Comparison of ENCODE assay signal across 24 cellular contexts in genomic region chr5:166823360-166823759, GRCh38.
DNase-seq lines count a peak whose midpoint lies in the region; ATAC-seq and TF ChIP-seq lines count a peak whose summit lies in the region.
"Had no signal": no experiment of that assay in that cellular context is flagged by ENCODE, and none has a peak within 500 bp of the region (broad histone marks: within the 10 kb centered on the region; RNA-seq: fewer than 3 reads in every experiment).

No MANE protein-coding gene starts in this region.

- H3K27ac Mint-ChIP-seq in Caco-2 (ENCODE audit: unreplicated experiment), result peak overlapping the region; percentile 35
- peak overlapping the region; percentile 66 for H3K27ac Mint-ChIP-seq in Calu3 (ENCODE audit: unreplicated experiment)
- H3K27ac Mint-ChIP-seq: CD14-positive monocyte; CD4-positive, alpha-beta memory T cell; CD4-positive, CD25-positive, alpha-beta regulatory T cell; CD8-positive, alpha-beta memory T cell had no signal

- H3F3A ChIP-seq in GM23248 (ENCODE audit: insufficient read depth), result no peaks in the 10 kb centered on the region

- H3K36me3 Mint-ChIP-seq in Caco-2 (ENCODE audit: insufficient read depth, unreplicated experiment) (no peaks in the 10 kb centered on the region), Calu3 (ENCODE audit: insufficient read depth, unreplicated experiment) (no peaks in the 10 kb centered on the region)
- H3K36me3 Mint-ChIP-seq: CD14-positive monocyte; CD4-positive, alpha-beta memory T cell; CD4-positive, CD25-positive, alpha-beta regulatory T cell; CD8-positive, alpha-beta memory T cell had no signal

- DNase-seq in Caco-2 (peak in 1 of 2 experiments; percentile 12), Calu3 (peak; percentile 30), hepatocyte (ENCODE audit: low spot score) (peak; percentile 9), GM23248 (no peak), sciatic nerve (ENCODE audit: low spot score) (no peak)
- DNase-seq in stimulated activated CD4-positive, alpha-beta T cell treated with anti-CD3 and anti-CD28 coated beads, Interleukin-15, amount 100 ng/mL, for 24 hours, result no peak
- DNase-seq: 8988T; ACHN; BE2C; C1 segment of cervical spinal cord; CD4-positive, alpha-beta memory T cell; CD4-positive, CD25-positive, alpha-beta regulatory T cell; CD8-positive, alpha-beta memory T cell; COR-L47; DMS 273 treated with DMSO at 0.1 percent for 48 hours; DMS153; DMS53; DMS79; DND-41; EL; GDM1 had no signal

- BruUV-seq in Caco-2 (replicated peaks; lab: Mats Ljungman, UMichigan) (no TSS peak), Calu3 (replicated peaks; lab: Mats Ljungman, UMichigan) (no TSS peak)

- intact Hi-C loops in Caco-2 (cut with micrococcal nuclease; ENCODE audit: unreplicated experiment), result loop anchor here (1.0 kb wide), 1 partner anchor 226 kb away; no protein-coding TSS in a partner anchor
- intact Hi-C loops in Calu3 (cut with micrococcal nuclease; ENCODE audit: unreplicated experiment), result no loop called here
- intact Hi-C loops in sciatic nerve (cut with DNase I), result loop anchor here (5.0 kb wide), 1 partner anchor 1626 kb away; no protein-coding TSS in a partner anchor

- H3K4me3 ChIP-seq in Caco-2 (ENCODE audit: low read depth, low read length) (no peak overlapping the region), hepatocyte (no peak overlapping the region), GM23248 (no peak overlapping the region)
- H3K4me3 ChIP-seq: BLaER1, GM12878 had no signal

- no peaks in the 10 kb centered on the region for H3K9me3 Mint-ChIP-seq in Caco-2 (ENCODE audit: unreplicated experiment)
- no peaks in the 10 kb centered on the region for H3K9me3 Mint-ChIP-seq in Calu3 (ENCODE audit: low read depth, unreplicated experiment)

- H2AFZ ChIP-seq in hepatocyte (no peak overlapping the region), GM23248 (no peak overlapping the region)

- H3K9me2 ChIP-seq in hepatocyte (replicated peaks; ENCODE audit: insufficient read depth) (no peaks in the 10 kb centered on the region), GM23248 (ENCODE audit: insufficient read depth) (no peaks in the 10 kb centered on the region)

- H3K27me3 ChIP-seq in Caco-2 (replicated peaks; ENCODE audit: control insufficient read depth, insufficient read depth, low read length) (no peaks in the 10 kb centered on the region), hepatocyte (no peaks in the 10 kb centered on the region), GM23248 (replicated peaks; ENCODE audit: insufficient read depth) (no peaks in the 10 kb centered on the region)
- H3K27me3 ChIP-seq: BE2C, BLaER1 had no signal

- CTCF ChIA-PET in Caco-2 (lab: Charles Lee) (no interaction called here), Calu3 (lab: Charles Lee) (interaction anchor here (1.0 kb wide), 1 partner anchor 34 kb away, joined by 3 read pairs; no protein-coding TSS in a partner anchor)

- no peak overlapping the region for H3K9ac ChIP-seq in GM23248
- H3K9ac ChIP-seq: BLaER1 had no signal

- ATAC-seq in sciatic nerve, result no peak
- ATAC-seq: GM12878 had no signal

- no peaks in the 10 kb centered on the region for H3K79me2 ChIP-seq in hepatocyte
- no peaks in the 10 kb centered on the region for H3K79me2 ChIP-seq in GM23248 (ENCODE audit: insufficient read depth)

- 53% methylated on average over 1 of the region's 1 CpG for WGBS in hepatocyte (ENCODE audit: low lambda C conversion rate, missing lambda C conversion rate)
- WGBS in GM23248 (ENCODE audit: low coverage in 1 of 2, low lambda C conversion rate in 2 of 2, missing lambda C conversion rate in 2 of 2), 2 experiments, result 12 to 13% methylated on average over 1 of the region's 1 CpG

- H3K4me1 Mint-ChIP-seq in Caco-2 (ENCODE audit: low read depth, unreplicated experiment), result no peaks in the 10 kb centered on the region
- H3K4me1 Mint-ChIP-seq in Calu3 (ENCODE audit: low read depth, unreplicated experiment), result peaks cover 13% of the 10 kb centered on the region
- H3K4me1 Mint-ChIP-seq: CD14-positive monocyte; CD4-positive, alpha-beta memory T cell; CD4-positive, CD25-positive, alpha-beta regulatory T cell; CD8-positive, alpha-beta memory T cell had no signal

- H3K4me2 ChIP-seq in hepatocyte (no peak overlapping the region), GM23248 (ENCODE audit: unreplicated experiment) (no peak overlapping the region)
- H3K4me2 ChIP-seq: BLaER1 had no signal

- H3K9me3 ChIP-seq in Caco-2 (no peaks in the 10 kb centered on the region), hepatocyte (ENCODE audit: low read depth) (no peaks in the 10 kb centered on the region), GM23248 (ENCODE audit: low read depth) (no peaks in the 10 kb centered on the region)
- H3K9me3 ChIP-seq: BE2C, BLaER1 had no signal

- in situ Hi-C loops in GM23248 (cut with MboI), result no loop called here

- H3K4me3 Mint-ChIP-seq in Caco-2 (ENCODE audit: unreplicated experiment) (no peak overlapping the region), Calu3 (ENCODE audit: low read depth, unreplicated experiment) (no peak overlapping the region)
- H3K4me3 Mint-ChIP-seq: CD14-positive monocyte; CD4-positive, alpha-beta memory T cell; CD4-positive, CD25-positive, alpha-beta regulatory T cell; CD8-positive, alpha-beta memory T cell had no signal

- H3K27ac ChIP-seq in hepatocyte (no peak overlapping the region), GM23248 (no peak overlapping the region)
- H3K27ac ChIP-seq: BLaER1 had no signal

- no peaks in the 10 kb centered on the region for H3K27me3 Mint-ChIP-seq in Caco-2 (ENCODE audit: insufficient read depth, unreplicated experiment)
- no peaks in the 10 kb centered on the region for H3K27me3 Mint-ChIP-seq in Calu3 (ENCODE audit: unreplicated experiment)
- H3K27me3 Mint-ChIP-seq: CD4-positive, alpha-beta memory T cell; CD4-positive, CD25-positive, alpha-beta regulatory T cell; CD8-positive, alpha-beta memory T cell had no signal

- no peaks in the 10 kb centered on the region for H3K36me3 ChIP-seq in Caco-2 (ENCODE audit: control insufficient read depth, insufficient read depth, low read length)
- no peaks in the 10 kb centered on the region for H3K36me3 ChIP-seq in hepatocyte (replicated peaks; ENCODE audit: insufficient read depth, low read depth)
- H3K36me3 ChIP-seq in GM23248 (ENCODE audit: low read depth), result no peaks in the 10 kb centered on the region
- H3K36me3 ChIP-seq: BE2C, BLaER1 had no signal

- TF ChIP-seq CTCF in Caco-2 (IDR thresholded peaks at IDR 0.05; ENCODE audit: insufficient read depth in 1 of 2, low read depth in 1 of 2, low read length in 1 of 2, severe bottlenecking in 1 of 2, unreplicated experiment in 1 of 2), result no peak
- no peak for TF ChIP-seq CTCF in Calu3 (IDR thresholded peaks at IDR 0.05; ENCODE audit: unreplicated experiment)
- no peak for TF ChIP-seq CTCF in hepatocyte (IDR thresholded peaks at IDR 0.05; ENCODE audit: poor library complexity)

- H4K20me1 ChIP-seq in hepatocyte (ENCODE audit: insufficient read depth, poor library complexity, severe bottlenecking), result no peaks in the 10 kb centered on the region
- no peaks in the 10 kb centered on the region for H4K20me1 ChIP-seq in GM23248 (ENCODE audit: insufficient read depth)
- H4K20me1 ChIP-seq: BLaER1 had no signal

- POLR2A ChIA-PET in Caco-2 (lab: Charles Lee), result no interaction called here

- H3K4me1 ChIP-seq in Caco-2 (peaks cover 5% of the 10 kb centered on the region; the same call in 1 of the 2 replicates), hepatocyte (ENCODE audit: insufficient read depth) (no peaks in the 10 kb centered on the region), GM23248 (ENCODE audit: insufficient read depth) (no peaks in the 10 kb centered on the region)
- H3K4me1 ChIP-seq: BE2C, BLaER1 had no signal

Comparison
In these comparisons a context has a peak if more than half of its experiments do, and no peak if none do; other contexts are left out.
1. DNase-seq: peak in Calu3 (single experiment) and hepatocyte (single experiment); none in GM23248 (single experiment), stimulated activated CD4-positive, alpha-beta T cell treated with anti-CD3 and anti-CD28 coated beads, Interleukin-15, amount 100 ng/mL, for 24 hours (single experiment) and sciatic nerve (single experiment).